14 cellular contexts compared by ENCODE assay signal in the genomic region with DNA sequence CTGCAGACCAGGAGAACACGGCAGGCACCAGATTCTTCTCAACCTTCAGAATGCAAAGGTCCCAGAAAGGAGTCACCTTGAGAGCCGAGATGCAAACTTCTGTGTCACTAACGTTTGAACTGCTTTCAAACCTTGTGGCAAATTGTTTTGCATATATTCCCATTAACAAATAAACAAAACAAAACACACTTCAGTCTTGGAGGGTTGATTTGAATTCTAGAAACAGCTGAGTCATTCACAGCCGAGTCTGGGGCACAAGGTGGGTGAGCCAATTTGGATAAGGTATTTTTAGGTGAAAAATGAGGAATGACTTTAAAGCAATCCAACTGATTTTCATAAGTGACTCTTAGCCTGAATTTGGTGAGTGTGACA. TPM values are rescaled to one million over a fixed set of nuclear protein-coding genes. Genes with fewer than 3 reads are reported as not detected.
DNase-seq lines count a peak whose midpoint lies in the region; ATAC-seq and TF ChIP-seq lines count a peak whose summit lies in the region.
"Had no signal": no experiment of that assay in that cellular context is flagged by ENCODE, and none has a peak within 500 bp of the region (broad histone marks: within the 10 kb centered on the region; RNA-seq: fewer than 3 reads in every experiment).

No MANE protein-coding gene starts in this region.

- no peak overlapping the region for H2BK15ac ChIP-seq in mesenchymal stem cell (ENCODE audit: low read depth, poor library complexity, severe bottlenecking)

- no peak overlapping the region for H3K4me3 ChIP-seq in mesenchymal stem cell (ENCODE audit: insufficient read depth in 1 of 2, low read depth in 1 of 2, low read length in 2 of 2)
- H3K4me3 ChIP-seq in MM.1S (ENCODE audit: low read length), result no peak overlapping the region
- H3K4me3 ChIP-seq: gastrocnemius medialis had no signal

- H3K79me2 ChIP-seq in MM.1S (ENCODE audit: low read length), result no peaks in the 10 kb centered on the region

- H2AK5ac ChIP-seq in mesenchymal stem cell (ENCODE audit: low read length, severe bottlenecking), result no peak overlapping the region

- H3K4me2 ChIP-seq in mesenchymal stem cell (ENCODE audit: low read length, poor library complexity, severe bottlenecking) (no peak overlapping the region), MM.1S (ENCODE audit: low read depth, low read length) (no peak overlapping the region)

- H3K23ac ChIP-seq in mesenchymal stem cell (ENCODE audit: low read length in 2 of 2), result no peak overlapping the region

- no peaks in the 10 kb centered on the region for H4K20me1 ChIP-seq in MM.1S (ENCODE audit: insufficient read depth, low read length)

- no peak for TF ChIP-seq CTCF in MM.1S (IDR thresholded peaks at IDR 0.05; ENCODE audit: low read length)

- H3K4me1 ChIP-seq in mesenchymal stem cell (ENCODE audit: control insufficient read depth, insufficient read depth, low read depth, low read length) (peaks cover 21% of the 10 kb centered on the region), MM.1S (ENCODE audit: low read length) (no peaks in the 10 kb centered on the region)
- H3K4me1 ChIP-seq: gastrocnemius medialis had no signal

- H3K36me3 ChIP-seq in mesenchymal stem cell (ENCODE audit: control insufficient read depth in 1 of 2, insufficient read depth in 2 of 2, low read depth in 1 of 2, low read length in 2 of 2), result no peaks in the 10 kb centered on the region
- H3K36me3 ChIP-seq in MM.1S (replicated peaks; ENCODE audit: insufficient read depth, low read length), result no peaks in the 10 kb centered on the region
- H3K36me3 ChIP-seq: gastrocnemius medialis had no signal

- H3K27ac ChIP-seq in mesenchymal stem cell (ENCODE audit: low read length, poor library complexity, severe bottlenecking) (peak overlapping the region; percentile 82), MM.1S (ENCODE audit: low read length) (no peak overlapping the region)
- H3K27ac ChIP-seq: gastrocnemius medialis had no signal

- H2AFZ ChIP-seq in mesenchymal stem cell (ENCODE audit: low read depth, low read length), result no peak overlapping the region
- H2AFZ ChIP-seq in MM.1S (ENCODE audit: low read length), result no peak overlapping the region

- peak; percentile 94 to 95 for DNase-seq in NCI-H526 (lab: John Stamatoyannopoulos, UW)
- no peak for DNase-seq in mesenchymal stem cell
- no peak for DNase-seq in epidermal melanocyte (ENCODE audit: insufficient read length, low spot score)
- DNase-seq in MM.1S, result no peak
- DNase-seq in stimulated activated CD4-positive, alpha-beta T cell treated with anti-CD3 and anti-CD28 coated beads, Interleukin-1b, Interleukin-23, amount 100 ng/mL, for 48 hours, result no peak
- DNase-seq: activated CD4-positive, alpha-beta T cell treated with anti-CD3 and anti-CD28 coated beads, Interleukin-2, amount 50 U/mL, for 1 hour; activated naive CD8-positive, alpha-beta T cell treated with anti-CD3 and anti-CD28 coated beads, Interleukin-2, amount 50 U/mL, for 24 hours; activated T-cell treated with anti-CD3 and anti-CD28 coated beads, Interleukin-2, amount 50 U/mL, for 48 hours; DMS53; NCI-H2107 had no signal

- H3K27me3 ChIP-seq in mesenchymal stem cell (ENCODE audit: control insufficient read depth in 1 of 2, insufficient read depth in 1 of 2, low read length in 2 of 2) (no peaks in the 10 kb centered on the region), MM.1S (replicated peaks; ENCODE audit: insufficient read depth, low read length) (no peaks in the 10 kb centered on the region)
- H3K27me3 ChIP-seq: gastrocnemius medialis had no signal

- H4K8ac ChIP-seq in mesenchymal stem cell (ENCODE audit: low read length), result no peak overlapping the region

- H2BK120ac ChIP-seq in mesenchymal stem cell (ENCODE audit: low read depth, low read length), result no peak overlapping the region

- WGBS in mesenchymal stem cell, result 14% methylated on average over 4 of the region's 4 CpGs

- H3K79me1 ChIP-seq in mesenchymal stem cell (replicated peaks; ENCODE audit: low read length, poor library complexity, severe bottlenecking), result no peaks in the 10 kb centered on the region

- peak; percentile 28 for ATAC-seq in GM18909 (IDR thresholded peaks at IDR 0.05; ENCODE audit: poor library complexity, unreplicated experiment)
- ATAC-seq in HG02588 (IDR thresholded peaks at IDR 0.05; ENCODE audit: unreplicated experiment), result peak; percentile 53
- ATAC-seq in GM19351 (IDR thresholded peaks at IDR 0.05; ENCODE audit: unreplicated experiment), result no peak
- ATAC-seq: activated naive CD8-positive, alpha-beta T cell treated with anti-CD3 and anti-CD28 coated beads, Interleukin-2, amount 50 U/mL, for 24 hours; gastrocnemius medialis had no signal

- no peak overlapping the region for H3K4ac ChIP-seq in mesenchymal stem cell (ENCODE audit: low read depth in 1 of 2, low read length in 2 of 2)

- H4K91ac ChIP-seq in mesenchymal stem cell (ENCODE audit: low read length), result no peak overlapping the region

- H3K9me3 ChIP-seq in mesenchymal stem cell (ENCODE audit: control insufficient read depth, low read length), result no peaks in the 10 kb centered on the region
- no peaks in the 10 kb centered on the region for H3K9me3 ChIP-seq in MM.1S (replicated peaks; ENCODE audit: insufficient read depth, low read length)
- H3K9me3 ChIP-seq: gastrocnemius medialis had no signal

- no peak overlapping the region for H3K18ac ChIP-seq in mesenchymal stem cell (ENCODE audit: low read depth in 1 of 2, low read length in 2 of 2)

- H3K9ac ChIP-seq in mesenchymal stem cell (ENCODE audit: low read length), result no peak overlapping the region
- H3K9ac ChIP-seq in MM.1S (ENCODE audit: low read length), result no peak overlapping the region

- no peaks in the 10 kb centered on the region for H3K9me2 ChIP-seq in MM.1S (replicated peaks; ENCODE audit: insufficient read depth, low read length)

- H2BK12ac ChIP-seq in mesenchymal stem cell (ENCODE audit: low read length in 2 of 2), result no peak overlapping the region

- H3F3A ChIP-seq in MM.1S (ENCODE audit: insufficient read depth, low read length), result no peaks in the 10 kb centered on the region

- no peak overlapping the region for H2BK5ac ChIP-seq in mesenchymal stem cell (ENCODE audit: low read depth, low read length, poor library complexity, severe bottlenecking)

- H3K14ac ChIP-seq in mesenchymal stem cell (ENCODE audit: low read length in 2 of 2), result no peak overlapping the region

RNA-seq across cellular contexts. Expression of gene ANKRD33B, which starts 38.8 kb away (rescaled TPM):
- polyA plus RNA-seq in mesenchymal stem cell (2013, experiment 1 of 2), result 0.64 TPM
- 0.71 TPM for polyA plus RNA-seq in mesenchymal stem cell (2013, experiment 2 of 2)

Comparison
In these comparisons a context has a peak if more than half of its experiments do, and no peak if none do; other contexts are left out.
1. DNase-seq: peak in NCI-H526 (2 of 2); none in mesenchymal stem cell (single experiment), epidermal melanocyte (single experiment), MM.1S (single experiment) and stimulated activated CD4-positive, alpha-beta T cell treated with anti-CD3 and anti-CD28 coated beads, Interleukin-1b, Interleukin-23, amount 100 ng/mL, for 48 hours (single experiment).